Comparison of ENCODE assay signal across 10 cellular contexts in the genomic region with DNA sequence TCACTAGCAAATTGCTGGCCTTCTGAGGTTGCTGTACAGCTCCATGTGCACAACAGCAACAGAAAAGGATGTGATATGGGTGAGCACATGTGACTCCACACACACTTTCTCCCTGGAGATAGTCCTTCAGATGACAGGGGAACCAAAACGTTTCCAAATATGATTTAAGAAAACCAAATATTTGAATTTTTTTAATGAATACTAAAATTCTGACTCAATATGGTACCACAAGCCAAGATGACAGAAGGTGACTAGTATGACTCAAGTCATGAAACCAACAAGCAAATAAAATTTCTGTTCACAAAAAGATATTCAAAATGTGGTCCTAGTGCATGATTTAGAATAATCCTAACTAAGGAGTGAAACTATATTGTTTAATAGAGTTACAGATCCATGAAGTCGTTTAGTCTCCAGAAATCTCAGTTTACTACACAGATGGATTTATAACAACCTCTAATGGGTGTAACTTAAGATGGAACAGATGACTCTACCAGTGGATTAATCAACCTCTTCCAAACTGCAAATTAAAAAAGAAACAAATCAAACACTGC.
A peak's percentile ranks its signal among the peaks of the same experiment; 100 is the strongest.
DNase-seq lines count a peak whose midpoint lies in the region; ATAC-seq and TF ChIP-seq lines count a peak whose summit lies in the region.
"Had no signal": no experiment of that assay in that cellular context is flagged by ENCODE, and none has a peak within 500 bp of the region (broad histone marks: within the 10 kb centered on the region; RNA-seq: fewer than 3 reads in every experiment).

No MANE protein-coding gene starts in this region.

- no peaks in the 10 kb centered on the region for H3K9me3 Mint-ChIP-seq in natural killer cell treated with Interleukin-12 subunit alpha and Interleukin-12 subunit beta and Interleukin-15 and Interleukin-18, amount 100 ng/mL, for 72 hours
- no peaks in the 10 kb centered on the region for H3K9me3 Mint-ChIP-seq in natural killer cell
- H3K9me3 Mint-ChIP-seq in type B pancreatic cell: peaks cover 9% of the 10 kb centered on the region

- H3K4me1 Mint-ChIP-seq in natural killer cell treated with Interleukin-12 subunit alpha and Interleukin-12 subunit beta and Interleukin-15 and Interleukin-18, amount 100 ng/mL, for 72 hours (ENCODE audit: low read depth in 2 of 2): peaks cover 3 to 5% of the 10 kb centered on the region in 2 donors
- H3K4me1 Mint-ChIP-seq in natural killer cell: no peaks in the 10 kb centered on the region
- peaks cover 9% of the 10 kb centered on the region for H3K4me1 Mint-ChIP-seq in type B pancreatic cell (ENCODE audit: unreplicated experiment)
- H3K4me1 Mint-ChIP-seq: activated naive CD8-positive, alpha-beta T cell treated with anti-CD3 and anti-CD28 coated beads, Interleukin-2, amount 10 ng/mL, durations not matched to agents 7 days and 5 days had no signal

- ATAC-seq in natural killer cell treated with Interleukin-12 subunit alpha and Interleukin-12 subunit beta and Interleukin-15 and Interleukin-18, amount 100 ng/mL, for 72 hours: peak; percentile 43 to 80
- ATAC-seq in natural killer cell (no peak), GM21723 (IDR thresholded peaks at IDR 0.05; ENCODE audit: unreplicated experiment) (peak; percentile 87), HG03442 (IDR thresholded peaks at IDR 0.05; ENCODE audit: unreplicated experiment) (peak; percentile 94)

- TF ChIP-seq CTCF in natural killer cell (IDR thresholded peaks at IDR 0.05): no peak
- no peak for TF ChIP-seq CTCF in type B pancreatic cell (conservative IDR thresholded peaks at IDR 0.05)

- no peaks in the 10 kb centered on the region for H3K36me3 Mint-ChIP-seq in natural killer cell treated with Interleukin-12 subunit alpha and Interleukin-12 subunit beta and Interleukin-15 and Interleukin-18, amount 100 ng/mL, for 72 hours
- H3K36me3 Mint-ChIP-seq in natural killer cell: no peaks in the 10 kb centered on the region
- no peaks in the 10 kb centered on the region for H3K36me3 Mint-ChIP-seq in type B pancreatic cell
- H3K36me3 Mint-ChIP-seq: activated naive CD8-positive, alpha-beta T cell treated with anti-CD3 and anti-CD28 coated beads, Interleukin-2, amount 10 ng/mL, durations not matched to agents 7 days and 5 days had no signal

- intact Hi-C loops in natural killer cell (cut with micrococcal nuclease): no loop called here

- peak overlapping the region in 1 of 2 donors; percentile 52 for H3K27ac Mint-ChIP-seq in natural killer cell treated with Interleukin-12 subunit alpha and Interleukin-12 subunit beta and Interleukin-15 and Interleukin-18, amount 100 ng/mL, for 72 hours
- H3K27ac Mint-ChIP-seq in natural killer cell (no peak overlapping the region), type B pancreatic cell (no peak overlapping the region)
- H3K27ac Mint-ChIP-seq: activated naive CD8-positive, alpha-beta T cell treated with anti-CD3 and anti-CD28 coated beads, Interleukin-2, amount 10 ng/mL, durations not matched to agents 7 days and 5 days had no signal

- H3K4me3 Mint-ChIP-seq in natural killer cell treated with Interleukin-12 subunit alpha and Interleukin-12 subunit beta and Interleukin-15 and Interleukin-18, amount 100 ng/mL, for 72 hours: no peak overlapping the region
- H3K4me3 Mint-ChIP-seq in natural killer cell (no peak overlapping the region), type B pancreatic cell (peak overlapping the region; percentile 7)
- H3K4me3 Mint-ChIP-seq: activated naive CD8-positive, alpha-beta T cell treated with anti-CD3 and anti-CD28 coated beads, Interleukin-2, amount 10 ng/mL, durations not matched to agents 7 days and 5 days had no signal

- H3K27me3 Mint-ChIP-seq in natural killer cell treated with Interleukin-12 subunit alpha and Interleukin-12 subunit beta and Interleukin-15 and Interleukin-18, amount 100 ng/mL, for 72 hours: peaks cover 0 to 4% of the 10 kb centered on the region in 2 donors
- H3K27me3 Mint-ChIP-seq in natural killer cell (ENCODE audit: low read depth in 2 of 2): no peaks in the 10 kb centered on the region
- H3K27me3 Mint-ChIP-seq in type B pancreatic cell: no peaks in the 10 kb centered on the region
- H3K27me3 Mint-ChIP-seq: activated naive CD8-positive, alpha-beta T cell treated with anti-CD3 and anti-CD28 coated beads, Interleukin-2, amount 10 ng/mL, durations not matched to agents 7 days and 5 days had no signal

- DNase-seq in natural killer cell treated with Interleukin-12 subunit alpha and Interleukin-12 subunit beta and Interleukin-15 and Interleukin-18, amount 100 ng/mL, for 72 hours (ENCODE audit: low spot score): no peak
- DNase-seq in natural killer cell (no peak), type B pancreatic cell (ENCODE audit: extremely low spot score, unreplicated experiment) (no peak), DMS153 (lab: John Stamatoyannopoulos, UW) (no peak), middle frontal gyrus (ENCODE audit: extremely low spot score, low spot score) (no peak), putamen (ENCODE audit: low spot score) (no peak)
- DNase-seq: activated naive CD8-positive, alpha-beta T cell treated with anti-CD3 and anti-CD28 coated beads, Interleukin-2, amount 10 ng/mL, durations not matched to agents 7 days and 5 days; IMR-90 had no signal

Comparison
In these comparisons a context has a peak if more than half of its experiments do, and no peak if none do; other contexts are left out.
1. ATAC-seq: peak in natural killer cell treated with Interleukin-12 subunit alpha and Interleukin-12 subunit beta and Interleukin-15 and Interleukin-18, amount 100 ng/mL, for 72 hours (2 of 2), GM21723 (single experiment) and HG03442 (single experiment); none in natural killer cell (0 of 3).